Comparison of ENCODE assay signal across 1 cellular context in genomic region chr17:40960144-40960543, GRCh38.
TF ChIP-seq lines count a peak whose summit lies in the region.

No MANE protein-coding gene starts in this region.

TF ChIP-seq in IMR-90, 13 proteins besides CTCF, POLR2A, EP300 and RAD21 (continued from another document):
- TF ChIP-seq USF2 (IDR thresholded peaks at IDR 0.05; ENCODE audit: low read depth, low read length) (no peak), CEBPB (IDR thresholded peaks at IDR 0.05; ENCODE audit: low read depth, low read length) (no peak), RCOR1 (IDR thresholded peaks at IDR 0.05; ENCODE audit: insufficient replicate concordance, low read length) (no peak), MAFK (IDR thresholded peaks at IDR 0.05; ENCODE audit: low read depth, low read length) (no peak), CHD1 (IDR thresholded peaks at IDR 0.05; ENCODE audit: low read depth, low read length) (no peak), RFX5 (IDR thresholded peaks at IDR 0.05; ENCODE audit: low read depth, low read length) (no peak), MAZ (IDR thresholded peaks at IDR 0.05; ENCODE audit: borderline replicate concordance, low read depth, low read length) (no peak), MXI1 (IDR thresholded peaks at IDR 0.05; ENCODE audit: borderline replicate concordance, low read depth, low read length) (no peak), FOS (IDR thresholded peaks at IDR 0.05; ENCODE audit: low read depth, low read length) (no peak), BHLHE40 (IDR thresholded peaks at IDR 0.05; ENCODE audit: low read depth, low read length) (no peak), SMC3 (IDR thresholded peaks at IDR 0.05; ENCODE audit: low read depth, low read length) (no peak)
